In the genomic region with DNA sequence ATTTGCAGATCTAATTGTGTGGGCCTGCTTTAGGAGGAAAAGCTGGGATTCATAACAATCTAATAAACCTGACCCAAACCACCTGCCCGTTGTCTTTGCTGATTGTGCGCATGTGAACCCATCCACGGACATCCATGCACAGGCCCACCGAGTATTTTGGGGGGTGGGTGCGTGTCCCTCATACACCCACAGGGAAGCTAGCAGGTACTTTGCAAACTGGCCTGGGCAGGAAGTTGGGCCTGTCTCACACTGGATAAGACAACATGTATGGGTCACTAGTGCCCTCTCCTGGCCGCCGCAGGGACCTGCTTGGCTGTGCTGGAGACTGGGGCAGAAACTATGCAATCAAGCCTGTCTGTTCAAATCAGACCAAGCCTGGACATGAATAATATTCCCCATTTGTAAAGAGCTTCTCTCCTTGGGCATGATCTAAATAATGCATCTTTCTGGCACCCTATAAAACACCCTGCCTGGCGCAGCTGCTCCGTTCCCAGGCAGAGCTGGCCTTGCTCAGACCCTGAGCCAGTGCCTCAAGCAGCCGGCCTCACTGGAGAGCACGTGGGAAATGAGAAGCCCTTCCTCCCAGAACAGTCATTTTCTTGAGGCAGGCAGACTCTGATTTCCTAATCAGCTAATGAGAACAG, we compare ENCODE assay signal across 8 cellular contexts. TPM values are rescaled to one million over a fixed set of nuclear protein-coding genes. Genes with fewer than 3 reads are reported as not detected.
DNase-seq lines count a peak whose midpoint lies in the region; ATAC-seq and TF ChIP-seq lines count a peak whose summit lies in the region.

No MANE protein-coding gene starts in this region.

- H3K4me2 ChIP-seq in HCT116 (ENCODE audit: low read length) (no peak overlapping the region), MM.1S (ENCODE audit: low read depth, low read length) (no peak overlapping the region), SU-DHL-6 (ENCODE audit: low read depth, low read length, poor library complexity, severe bottlenecking) (no peak overlapping the region)

- DNase-seq in GM12864 (ENCODE audit: low read depth) = peak; percentile 61
- DNase-seq in HCT116 (ENCODE audit: low read depth, low spot score) = peak; percentile 66
- DNase-seq in MM.1S = peak; percentile 77
- DNase-seq in activated naive CD8-positive, alpha-beta T cell treated with anti-CD3 and anti-CD28 coated beads for 36 hours = peak; percentile 81
- DNase-seq in cardiac septum (ENCODE audit: low spot score) = peak; percentile 93
- peak; percentile 40 for DNase-seq in pulmonary artery endothelial cell (ENCODE audit: low read depth, low spot score)
- DNase-seq in ureter (ENCODE audit: low spot score) = peak; percentile 94

- H3K9ac ChIP-seq in HCT116 (ENCODE audit: low read length) (no peak overlapping the region), MM.1S (ENCODE audit: low read length) (no peak overlapping the region), SU-DHL-6 (ENCODE audit: low read length) (no peak overlapping the region)

- H3K4me1 Mint-ChIP-seq in activated naive CD8-positive, alpha-beta T cell treated with anti-CD3 and anti-CD28 coated beads for 36 hours = peaks cover 6% of the 10 kb centered on the region

- H3K27me3 ChIP-seq in HCT116 (ENCODE audit: insufficient read depth, low read length) (no peaks in the 10 kb centered on the region), MM.1S (replicated peaks; ENCODE audit: insufficient read depth, low read length) (0 out of 2 replicates have a peak, but pooled peaks cover 5% of the 10 kb centered on the region), SU-DHL-6 (ENCODE audit: low read length) (no peaks in the 10 kb centered on the region)

- H3K79me2 ChIP-seq in HCT116 (ENCODE audit: insufficient read depth, low read length) = no peaks in the 10 kb centered on the region
- H3K79me2 ChIP-seq in MM.1S (ENCODE audit: low read length) = no peaks in the 10 kb centered on the region
- no peaks in the 10 kb centered on the region for H3K79me2 ChIP-seq in SU-DHL-6 (ENCODE audit: insufficient read depth, low read length)

- H3K27ac ChIP-seq in HCT116 (ENCODE audit: low read depth, low read length) (no peak overlapping the region), MM.1S (ENCODE audit: low read length) (no peak overlapping the region), SU-DHL-6 (ENCODE audit: low read depth, low read length) (no peak overlapping the region)

- RAD21 ChIA-PET in HCT116 (lab: Charles Lee; ENCODE audit: low non-redundant PET in 1 of 2, low total read pairs in 2 of 2, uncharacterized antibody in 2 of 2, unreplicated experiment in 2 of 2) = interaction anchor here (0.7 to 3.6 kb wide), 6 partner anchors 229 to 333 kb away, joined by 3 to 13 read pairs (median 4); no protein-coding TSS in a partner anchor

- TF ChIP-seq POLR2A in HCT116 (IDR thresholded peaks at IDR 0.05; ENCODE audit: borderline replicate concordance, extremely low read depth, insufficient read depth, insufficient read length) = no peak

- H2AFZ ChIP-seq in HCT116 (ENCODE audit: low read depth, low read length, poor library complexity, severe bottlenecking) (no peak overlapping the region), MM.1S (ENCODE audit: low read length) (no peak overlapping the region), SU-DHL-6 (ENCODE audit: low read depth, low read length, severe bottlenecking) (peak overlapping the region; percentile 52)

- no peak overlapping the region for H3K4me3 Mint-ChIP-seq in activated naive CD8-positive, alpha-beta T cell treated with anti-CD3 and anti-CD28 coated beads for 36 hours

- POLR2A ChIA-PET in HCT116 (lab: Charles Lee) = interaction anchor here (0.7 to 1.4 kb wide), 2 partner anchors 118 to 242 kb away, joined by 3 read pairs; no protein-coding TSS in a partner anchor

- no peaks in the 10 kb centered on the region for H4K20me1 ChIP-seq in HCT116 (ENCODE audit: insufficient read depth)
- H4K20me1 ChIP-seq in MM.1S (ENCODE audit: insufficient read depth, low read length) = no peaks in the 10 kb centered on the region
- H4K20me1 ChIP-seq in SU-DHL-6 (ENCODE audit: low read depth, low read length) = no peaks in the 10 kb centered on the region

- intact Hi-C loops in HCT116 (cut with micrococcal nuclease) = loop anchor here (1.0 to 2.0 kb wide), 2 partner anchors 243 to 333 kb away; no protein-coding TSS in a partner anchor
- intact Hi-C loops in cardiac septum (cut with DNase I) = loop anchor here (1.0 kb wide), 1 partner anchor 240 kb away; no protein-coding TSS in a partner anchor

- peaks cover 1% of the 10 kb centered on the region for H3K9me3 Mint-ChIP-seq in activated naive CD8-positive, alpha-beta T cell treated with anti-CD3 and anti-CD28 coated beads for 36 hours

- no peaks in the 10 kb centered on the region for H3K36me3 ChIP-seq in HCT116 (ENCODE audit: control insufficient read depth in 1 of 2, insufficient read depth in 2 of 2, low read length in 2 of 2)
- H3K36me3 ChIP-seq in MM.1S (replicated peaks; ENCODE audit: insufficient read depth, low read length) = no peaks in the 10 kb centered on the region
- H3K36me3 ChIP-seq in SU-DHL-6 (ENCODE audit: low read length) = no peaks in the 10 kb centered on the region

- no peaks in the 10 kb centered on the region for H3K36me3 Mint-ChIP-seq in activated naive CD8-positive, alpha-beta T cell treated with anti-CD3 and anti-CD28 coated beads for 36 hours

- no peak overlapping the region for H3K4me3 ChIP-seq in GM12864 (ENCODE audit: low read depth, low read length)
- H3K4me3 ChIP-seq in HCT116 (replicated peaks in 1 of 2; ENCODE audit: low read depth in 1 of 2, low read length in 2 of 2) = no peak overlapping the region
- H3K4me3 ChIP-seq in MM.1S (ENCODE audit: low read length) = no peak overlapping the region
- H3K4me3 ChIP-seq in SU-DHL-6 (ENCODE audit: insufficient read depth, low read length, poor library complexity, severe bottlenecking) = no peak overlapping the region

- peak; percentile 93 for TF ChIP-seq RAD21 in HCT116 (IDR thresholded peaks at IDR 0.05; ENCODE audit: low read depth)

- H3K4me1 ChIP-seq in HCT116 (ENCODE audit: control insufficient read depth in 1 of 2, insufficient read depth in 2 of 2, low read length in 2 of 2) (no peaks in the 10 kb centered on the region), MM.1S (ENCODE audit: low read length) (no peaks in the 10 kb centered on the region)

- CTCF ChIA-PET in HCT116 (lab: Charles Lee) = interaction anchor here (1.1 to 2.3 kb wide), 9 partner anchors 8 to 345 kb away, joined by 3 to 27 read pairs (median 4); no protein-coding TSS in a partner anchor

- no TSS peak for BruUV-seq in HCT116 (replicated peaks; lab: Mats Ljungman, UMichigan)

- ATAC-seq in HCT116 = peak; percentile 99

- TF ChIP-seq CTCF in GM12864 (IDR thresholded peaks at IDR 0.05; ENCODE audit: low read depth, low read length, missing control alignments) (peak; percentile 97), HCT116 (IDR thresholded peaks at IDR 0.05 in 2 of 3, conservative IDR thresholded peaks at IDR 0.05 in 1 of 3; ENCODE audit: borderline replicate concordance in 1 of 3, insufficient read depth in 1 of 3, low read depth in 2 of 3, low read length in 2 of 3) (peak; percentile 77 to 98 (median 96)), MM.1S (IDR thresholded peaks at IDR 0.05; ENCODE audit: low read length) (peak; percentile 92), SU-DHL-6 (IDR thresholded peaks at IDR 0.05; ENCODE audit: insufficient read depth, low read length, poor library complexity, severe bottlenecking) (peak; percentile 92)

- H3K9me3 ChIP-seq in HCT116 (ENCODE audit: control insufficient read depth in 1 of 2, insufficient read depth in 1 of 2, low read depth in 1 of 2, low read length in 2 of 2) (no peaks in the 10 kb centered on the region), MM.1S (replicated peaks; ENCODE audit: insufficient read depth, low read length) (no peaks in the 10 kb centered on the region), SU-DHL-6 (ENCODE audit: insufficient read depth, low read length) (no peaks in the 10 kb centered on the region)

- H3K9me2 ChIP-seq in HCT116 (ENCODE audit: insufficient read depth) (no peaks in the 10 kb centered on the region), MM.1S (replicated peaks; ENCODE audit: insufficient read depth, low read length) (no peaks in the 10 kb centered on the region), SU-DHL-6 (replicated peaks; ENCODE audit: insufficient read depth, low read length) (no peaks in the 10 kb centered on the region)

- no peaks in the 10 kb centered on the region for H3F3A ChIP-seq in MM.1S (ENCODE audit: insufficient read depth, low read length)
- H3F3A ChIP-seq in SU-DHL-6 (ENCODE audit: insufficient read depth) = no peaks in the 10 kb centered on the region

- H3K27ac Mint-ChIP-seq in activated naive CD8-positive, alpha-beta T cell treated with anti-CD3 and anti-CD28 coated beads for 36 hours = no peak overlapping the region

- H3K27me3 Mint-ChIP-seq in activated naive CD8-positive, alpha-beta T cell treated with anti-CD3 and anti-CD28 coated beads for 36 hours = peaks cover 4% of the 10 kb centered on the region

TF ChIP-seq in HCT116, 20 proteins besides CTCF, POLR2A, EP300 and RAD21:
- no peak; the same call in 1 of the 2 replicates for TF ChIP-seq ELF1 (IDR thresholded peaks at IDR 0.05; ENCODE audit: borderline replicate concordance, low read depth)

RNA-seq across cellular contexts. Expression of gene ECHDC3, which starts 15.8 kb away (rescaled TPM):
- 13.0 TPM for total RNA-seq in HCT116 (2021; ENCODE audit: unreplicated experiment)
- polyA plus RNA-seq in HCT116 (2012) = 9.9 and 11.2 TPM in 2 replicates
- total RNA-seq in activated naive CD8-positive, alpha-beta T cell treated with anti-CD3 and anti-CD28 coated beads for 36 hours = 1 to 10 TPM; 1.9 to 2.0 TPM
- 35.1 TPM for total RNA-seq in cardiac septum
- total RNA-seq in pulmonary artery endothelial cell = 4.2 and 6.7 TPM in 2 replicates
- total RNA-seq in ureter = 13.3 TPM

Comparison
In these comparisons a context has a peak if more than half of its experiments do, and no peak if none do; other contexts are left out.
1. DNase-seq: peak in every context shown above with its lines; median percentile 94 in ureter; 93 in cardiac septum; 81 in activated naive CD8-positive, alpha-beta T cell treated with anti-CD3 and anti-CD28 coated beads for 36 hours; 77 in MM.1S; 66 in HCT116; 61 in GM12864; 40 in pulmonary artery endothelial cell.